Comparison of ENCODE assay signal across 20 cellular contexts in genomic region chr7:21722371-21722770, GRCh38.
DNase-seq lines count a peak whose midpoint lies in the region; ATAC-seq and TF ChIP-seq lines count a peak whose summit lies in the region.
"Had no signal": no experiment of that assay in that cellular context is flagged by ENCODE, and none has a peak within 500 bp of the region (broad histone marks: within the 10 kb centered on the region; RNA-seq: fewer than 3 reads in every experiment).

No MANE protein-coding gene starts in this region.

- no peak for DNase-seq in Calu3
- no peak for DNase-seq in HCT116 (ENCODE audit: low read depth, low spot score)
- DNase-seq in WTC11 (ENCODE audit: low spot score) = no peak
- no peak for DNase-seq in mesothelial cell of epicardium (ENCODE audit: low spot score in 2 of 2, unreplicated experiment in 2 of 2)
- DNase-seq in NCI-H345 treated with DMSO at 0.1 percent for 48 hours (lab: John Stamatoyannopoulos, UW; ENCODE audit: unreplicated experiment) = no peak
- DNase-seq in activated CD4-positive, alpha-beta memory T cell treated with anti-CD3 and anti-CD28 coated beads for 36 hours = no peak
- no peak for DNase-seq in COR-L47 (lab: John Stamatoyannopoulos, UW)
- DNase-seq: activated B cell treated with CpG ODN at 0.5 μM for 24 hours; activated CD8-positive, alpha-beta memory T cell treated with anti-CD3 and anti-CD28 coated beads, Interleukin-2, amount 10 ng/mL, durations not matched to agents 7 days and 5 days; activated effector memory CD4-positive, alpha-beta T cell treated with anti-CD3 and anti-CD28 coated beads, Interleukin-2, amount 50 U/mL, for 16 hours; anterior cingulate cortex; colonic mucosa; hippocampal formation; MV-4-11; NCI-H2107; NCI-H774; ovary; stimulated activated naive CD8-positive, alpha-beta T cell treated with anti-CD3 and anti-CD28 coated beads, Interleukin-15, amount 100 ng/mL, for 72 hours had no signal

- CTCF ChIA-PET in Calu3 (lab: Charles Lee) (interaction anchor here (1.3 kb wide), 1 partner anchor 45 kb away, joined by 3 read pairs; no protein-coding TSS in a partner anchor), HCT116 (lab: Charles Lee) (no interaction called here), WTC11 (lab: Charles Lee) (interaction anchor here (0.9 kb wide), 1 partner anchor 31 kb away, joined by 3 read pairs; no protein-coding TSS in a partner anchor)
- CTCF ChIA-PET in activated CD4-positive, alpha-beta memory T cell treated with anti-CD3 and anti-CD28 coated beads for 36 hours (lab: Charles Lee) = no interaction called here

- H3K27me3 Mint-ChIP-seq in Calu3 (ENCODE audit: unreplicated experiment) (peaks cover 36% of the 10 kb centered on the region), WTC11 (ENCODE audit: low read depth) (no peaks in the 10 kb centered on the region), mesothelial cell of epicardium (ENCODE audit: low read depth) (peaks cover 5% of the 10 kb centered on the region)
- no peaks in the 10 kb centered on the region for H3K27me3 Mint-ChIP-seq in activated CD4-positive, alpha-beta memory T cell treated with anti-CD3 and anti-CD28 coated beads for 36 hours

- H3K27ac ChIP-seq in HCT116 (ENCODE audit: low read depth, low read length) = no peak overlapping the region
- H3K27ac ChIP-seq: colonic mucosa, esophagus muscularis mucosa, ovary had no signal

- H3K27ac Mint-ChIP-seq in Calu3 (ENCODE audit: unreplicated experiment) = no peak overlapping the region
- no peak overlapping the region for H3K27ac Mint-ChIP-seq in WTC11
- H3K27ac Mint-ChIP-seq in mesothelial cell of epicardium = no peak overlapping the region
- H3K27ac Mint-ChIP-seq in activated CD4-positive, alpha-beta memory T cell treated with anti-CD3 and anti-CD28 coated beads for 36 hours = no peak overlapping the region
- H3K27ac Mint-ChIP-seq: activated B cell treated with CpG ODN at 0.5 μM for 24 hours; activated CD8-positive, alpha-beta memory T cell treated with anti-CD3 and anti-CD28 coated beads, Interleukin-2, amount 10 ng/mL, durations not matched to agents 7 days and 5 days; stimulated activated naive CD8-positive, alpha-beta T cell treated with anti-CD3 and anti-CD28 coated beads, Interleukin-15, amount 100 ng/mL, for 72 hours had no signal

- no peak for TF ChIP-seq POLR2A in HCT116 (IDR thresholded peaks at IDR 0.05; ENCODE audit: borderline replicate concordance, extremely low read depth, insufficient read depth, insufficient read length)

- no peak overlapping the region for H3K9ac ChIP-seq in HCT116 (ENCODE audit: low read length)

- no peak for TF ChIP-seq RAD21 in HCT116 (IDR thresholded peaks at IDR 0.05; ENCODE audit: low read depth)

- H3K36me3 ChIP-seq in HCT116 (ENCODE audit: control insufficient read depth in 1 of 2, insufficient read depth in 2 of 2, low read length in 2 of 2) = no peaks in the 10 kb centered on the region
- H3K36me3 ChIP-seq: colonic mucosa, esophagus muscularis mucosa, ovary had no signal

- POLR2A ChIA-PET in HCT116 (lab: Charles Lee) (no interaction called here), WTC11 (lab: Charles Lee) (no interaction called here)
- POLR2A ChIA-PET in activated CD4-positive, alpha-beta memory T cell treated with anti-CD3 and anti-CD28 coated beads for 36 hours (lab: Charles Lee) = no interaction called here

- H3K27me3 ChIP-seq in HCT116 (ENCODE audit: insufficient read depth, low read length) = no peaks in the 10 kb centered on the region
- H3K27me3 ChIP-seq: colonic mucosa, esophagus muscularis mucosa, ovary had no signal

- H3K4me2 ChIP-seq in HCT116 (ENCODE audit: low read length) = no peak overlapping the region

- H3K36me3 Mint-ChIP-seq in Calu3 (ENCODE audit: insufficient read depth, unreplicated experiment) (no peaks in the 10 kb centered on the region), WTC11 (no peaks in the 10 kb centered on the region), mesothelial cell of epicardium (no peaks in the 10 kb centered on the region)
- H3K36me3 Mint-ChIP-seq in activated CD4-positive, alpha-beta memory T cell treated with anti-CD3 and anti-CD28 coated beads for 36 hours = no peaks in the 10 kb centered on the region
- H3K36me3 Mint-ChIP-seq: activated CD8-positive, alpha-beta memory T cell treated with anti-CD3 and anti-CD28 coated beads, Interleukin-2, amount 10 ng/mL, durations not matched to agents 7 days and 5 days had no signal

- intact Hi-C loops in Calu3 (cut with micrococcal nuclease; ENCODE audit: unreplicated experiment) (no loop called here), HCT116 (cut with micrococcal nuclease) (no loop called here)
- intact Hi-C loops in activated CD4-positive, alpha-beta memory T cell treated with anti-CD3 and anti-CD28 coated beads for 36 hours (cut with micrococcal nuclease) = no loop called here

- TF ChIP-seq CTCF in Calu3 (IDR thresholded peaks at IDR 0.05; ENCODE audit: unreplicated experiment) (peak; percentile 63), HCT116 (IDR thresholded peaks at IDR 0.05 in 2 of 3, conservative IDR thresholded peaks at IDR 0.05 in 1 of 3; ENCODE audit: borderline replicate concordance in 1 of 3, insufficient read depth in 1 of 3, low read depth in 2 of 3, low read length in 2 of 3) (peak in 2 of 3 experiments; percentile 39 to 58; a peak in 3 of 6 replicates), WTC11 (IDR thresholded peaks at IDR 0.05) (peak; percentile 33; the same call in 1 of the 2 replicates), mesothelial cell of epicardium (IDR thresholded peaks at IDR 0.05; ENCODE audit: unreplicated experiment) (peak; percentile 81)

- no peaks in the 10 kb centered on the region for H3K9me3 ChIP-seq in HCT116 (ENCODE audit: control insufficient read depth in 1 of 2, insufficient read depth in 1 of 2, low read depth in 1 of 2, low read length in 2 of 2)
- H3K9me3 ChIP-seq: colonic mucosa, esophagus muscularis mucosa, ovary had no signal

- BruUV-seq in Calu3 (replicated peaks; lab: Mats Ljungman, UMichigan) = no TSS peak
- BruUV-seq in HCT116 (replicated peaks; lab: Mats Ljungman, UMichigan) = no TSS peak

- peaks cover under 1% of the 10 kb centered on the region for H3K9me3 Mint-ChIP-seq in Calu3 (ENCODE audit: low read depth, unreplicated experiment)
- H3K9me3 Mint-ChIP-seq in WTC11 = peaks cover 1% of the 10 kb centered on the region
- H3K9me3 Mint-ChIP-seq in mesothelial cell of epicardium = peaks cover 2% of the 10 kb centered on the region
- no peaks in the 10 kb centered on the region for H3K9me3 Mint-ChIP-seq in activated CD4-positive, alpha-beta memory T cell treated with anti-CD3 and anti-CD28 coated beads for 36 hours
- H3K9me3 Mint-ChIP-seq: activated B cell treated with CpG ODN at 0.5 μM for 24 hours; stimulated activated naive CD8-positive, alpha-beta T cell treated with anti-CD3 and anti-CD28 coated beads, Interleukin-15, amount 100 ng/mL, for 72 hours had no signal

- no peaks in the 10 kb centered on the region for H3K79me2 ChIP-seq in HCT116 (ENCODE audit: insufficient read depth, low read length)

- no peak overlapping the region for H2AFZ ChIP-seq in HCT116 (ENCODE audit: low read depth, low read length, poor library complexity, severe bottlenecking)

- no peak overlapping the region for H3K4me3 ChIP-seq in HCT116 (replicated peaks in 1 of 2; ENCODE audit: low read depth in 1 of 2, low read length in 2 of 2)
- H3K4me3 ChIP-seq: colonic mucosa, esophagus muscularis mucosa, ovary had no signal

- no peaks in the 10 kb centered on the region for H3K4me1 ChIP-seq in HCT116 (ENCODE audit: control insufficient read depth in 1 of 2, insufficient read depth in 2 of 2, low read length in 2 of 2)
- H3K4me1 ChIP-seq: colonic mucosa had no signal

- H3K4me1 Mint-ChIP-seq in Calu3 (ENCODE audit: low read depth, unreplicated experiment) (no peaks in the 10 kb centered on the region), WTC11 (no peaks in the 10 kb centered on the region), mesothelial cell of epicardium (no peaks in the 10 kb centered on the region)
- no peaks in the 10 kb centered on the region for H3K4me1 Mint-ChIP-seq in activated CD4-positive, alpha-beta memory T cell treated with anti-CD3 and anti-CD28 coated beads for 36 hours (ENCODE audit: low read depth)
- H3K4me1 Mint-ChIP-seq: activated B cell treated with CpG ODN at 0.5 μM for 24 hours; activated CD8-positive, alpha-beta memory T cell treated with anti-CD3 and anti-CD28 coated beads, Interleukin-2, amount 10 ng/mL, durations not matched to agents 7 days and 5 days; stimulated activated naive CD8-positive, alpha-beta T cell treated with anti-CD3 and anti-CD28 coated beads, Interleukin-15, amount 100 ng/mL, for 72 hours had no signal

- RAD21 ChIA-PET in HCT116 (lab: Charles Lee; ENCODE audit: low non-redundant PET in 1 of 2, low total read pairs in 2 of 2, uncharacterized antibody in 2 of 2, unreplicated experiment in 2 of 2) = no interaction called here

- H3K4me3 Mint-ChIP-seq in Calu3 (ENCODE audit: low read depth, unreplicated experiment) = no peak overlapping the region
- no peak overlapping the region for H3K4me3 Mint-ChIP-seq in WTC11
- no peak overlapping the region for H3K4me3 Mint-ChIP-seq in mesothelial cell of epicardium
- no peak overlapping the region for H3K4me3 Mint-ChIP-seq in activated CD4-positive, alpha-beta memory T cell treated with anti-CD3 and anti-CD28 coated beads for 36 hours
- H3K4me3 Mint-ChIP-seq: activated B cell treated with CpG ODN at 0.5 μM for 24 hours; activated CD8-positive, alpha-beta memory T cell treated with anti-CD3 and anti-CD28 coated beads, Interleukin-2, amount 10 ng/mL, durations not matched to agents 7 days and 5 days; stimulated activated naive CD8-positive, alpha-beta T cell treated with anti-CD3 and anti-CD28 coated beads, Interleukin-15, amount 100 ng/mL, for 72 hours had no signal

- H4K20me1 ChIP-seq in HCT116 (ENCODE audit: insufficient read depth) = no peaks in the 10 kb centered on the region

- no peaks in the 10 kb centered on the region for H3K9me2 ChIP-seq in HCT116 (ENCODE audit: insufficient read depth)

- ATAC-seq in HCT116 (peak; percentile 62; the same call in 1 of the 2 replicates), WTC11 (no peak), HG02678 (IDR thresholded peaks at IDR 0.05; ENCODE audit: unreplicated experiment) (no peak)
- ATAC-seq: activated CD8-positive, alpha-beta memory T cell treated with anti-CD3 and anti-CD28 coated beads, Interleukin-2, amount 10 ng/mL, durations not matched to agents 7 days and 5 days; stimulated activated naive CD8-positive, alpha-beta T cell treated with anti-CD3 and anti-CD28 coated beads, Interleukin-15, amount 100 ng/mL, for 72 hours had no signal

TF ChIP-seq in HCT116, 20 proteins besides CTCF, POLR2A, EP300 and RAD21 (continues in another document):
- TF ChIP-seq MAX (IDR thresholded peaks at IDR 0.05) (no peak), SP1 (IDR thresholded peaks at IDR 0.05; ENCODE audit: low read depth) (no peak)

TF ChIP-seq in WTC11, 78 proteins besides CTCF, POLR2A, EP300 and RAD21 (continues in another document):
- TF ChIP-seq MYBL2 (CRISPR knock-in tag; IDR thresholded peaks at IDR 0.05) (no peak), RORB (CRISPR knock-in tag; IDR thresholded peaks at IDR 0.05) (no peak), PRRX2 (CRISPR knock-in tag; IDR thresholded peaks at IDR 0.05) (no peak), NR1H2 (CRISPR knock-in tag; IDR thresholded peaks at IDR 0.05) (no peak), ZNF232 (CRISPR knock-in tag; IDR thresholded peaks at IDR 0.05) (no peak), ZNF138 (CRISPR knock-in tag; conservative IDR thresholded peaks at IDR 0.05) (no peak)

Comparison
In these comparisons a context has a peak if more than half of its experiments do, and no peak if none do; other contexts are left out.
1. CTCF ChIA-PET loops: an anchor here in Calu3 (1.3 kb wide) and WTC11 (0.9 kb wide); none called in HCT116 and activated CD4-positive, alpha-beta memory T cell treated with anti-CD3 and anti-CD28 coated beads for 36 hours.